18 cellular contexts compared by ENCODE assay signal in the genomic region with DNA sequence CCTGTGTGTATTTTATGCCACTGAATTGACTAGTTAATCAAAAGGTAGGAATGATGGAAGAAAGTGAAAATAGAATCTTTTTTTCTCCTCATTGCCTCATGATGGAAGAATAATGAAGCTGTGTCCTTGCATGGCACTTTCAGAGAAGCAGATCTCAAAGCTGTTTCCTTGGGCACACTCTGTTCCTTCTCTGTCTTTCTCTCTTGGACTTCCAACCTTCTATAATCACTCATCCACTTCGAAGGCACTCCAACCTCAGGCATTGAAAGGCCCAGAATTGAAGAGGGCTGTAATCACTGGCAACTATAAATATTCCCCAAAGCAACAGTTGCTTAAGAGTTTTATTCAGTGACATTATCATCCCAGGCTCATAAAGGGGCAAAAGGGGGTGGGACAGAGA. TPM values are rescaled to one million over a fixed set of nuclear protein-coding genes. Genes with fewer than 3 reads are reported as not detected.
"Had no signal": no experiment of that assay in that cellular context is flagged by ENCODE, and none has a peak within 500 bp of the region (broad histone marks: within the 10 kb centered on the region; RNA-seq: fewer than 3 reads in every experiment).

No MANE protein-coding gene starts in this region.

- H3K27me3 ChIP-seq: pancreas, tibial nerve, vagina had no signal

- DNase-seq: activated CD4-positive, alpha-beta T cell treated with anti-CD3 and anti-CD28 coated beads, Interleukin-2, amount 50 U/mL, for 1 hour; activated CD4-positive, CD25-positive, alpha-beta regulatory T cell; activated naive CD4-positive, alpha-beta T cell treated with anti-CD3 and anti-CD28 coated beads, Interleukin-2, amount 50 U/mL, for 16 hours; amygdala; effector memory CD8-positive, alpha-beta T cell; head of caudate nucleus; mesendoderm; pancreas; stimulated activated CD4-positive, alpha-beta T cell treated with anti-CD3 and anti-CD28 coated beads, Interleukin-4, amount 100 ng/mL, for 4 hours; T-helper 2 cell had no signal

- ATAC-seq: effector memory CD8-positive, alpha-beta T cell had no signal

- H3K27ac Mint-ChIP-seq: activated T-helper 2 cell treated with anti-CD3 and anti-CD28 coated beads, Interferon-gamma antibody, Interleukin-2, Interleukin-4, amounts not matched to agents 10 μg/mL and 5 μg/mL and 100 μg/mL, durations not matched to agents 14 hours and 24 hours and 36 hours; dendritic cell treated with granulocyte-macrophage colony-stimulating factor and Interleukin-4, amounts not matched to agents 40 ng/mL and 50 ng/mL, for 4 days had no signal

- H3K36me3 ChIP-seq: pancreas, tibial nerve, vagina had no signal

- H3K9me3 Mint-ChIP-seq: activated T-helper 2 cell treated with anti-CD3 and anti-CD28 coated beads, Interferon-gamma antibody, Interleukin-2, Interleukin-4, amounts not matched to agents 10 μg/mL and 5 μg/mL and 100 μg/mL, durations not matched to agents 14 hours and 24 hours and 36 hours; dendritic cell treated with granulocyte-macrophage colony-stimulating factor and Interleukin-4, amounts not matched to agents 40 ng/mL and 50 ng/mL, for 4 days; effector memory CD8-positive, alpha-beta T cell had no signal

- H3K4me3 ChIP-seq: pancreas, tibial nerve, vagina had no signal

- H3K27ac ChIP-seq: pancreas, tibial nerve, vagina had no signal

- H3K9me3 ChIP-seq: pancreas, tibial nerve, vagina had no signal

- H3K4me3 Mint-ChIP-seq: brain; dendritic cell treated with granulocyte-macrophage colony-stimulating factor and Interleukin-4, amounts not matched to agents 40 ng/mL and 50 ng/mL, for 4 days; effector memory CD8-positive, alpha-beta T cell; neural crest cell had no signal

- H3K27me3 Mint-ChIP-seq: brain; dendritic cell treated with granulocyte-macrophage colony-stimulating factor and Interleukin-4, amounts not matched to agents 40 ng/mL and 50 ng/mL, for 4 days; effector memory CD8-positive, alpha-beta T cell had no signal

- H3K36me3 Mint-ChIP-seq: brain had no signal

RNA-seq across cellular contexts. Expression of a gene that starts 31.1 kb away (rescaled TPM):
- total RNA-seq: activated T-helper 2 cell treated with anti-CD3 and anti-CD28 coated beads, Interferon-gamma antibody, Interleukin-2, Interleukin-4, amounts not matched to agents 10 μg/mL and 5 μg/mL and 100 μg/mL, durations not matched to agents 14 hours and 24 hours and 36 hours; fibroblast of villous mesenchyme; neural crest cell; tibial nerve; vagina had no signal
- polyA plus RNA-seq: esophagus had no signal
